16 cellular contexts compared by ENCODE assay signal in genomic region chr6:161435426-161436065, GRCh38.
DNase-seq lines count a peak whose midpoint lies in the region; ATAC-seq and TF ChIP-seq lines count a peak whose summit lies in the region.
"Had no signal": no experiment of that assay in that cellular context is flagged by ENCODE, and none has a peak within 500 bp of the region (broad histone marks: within the 10 kb centered on the region; RNA-seq: fewer than 3 reads in every experiment).

No MANE protein-coding gene starts in this region.

- H3K27me3 Mint-ChIP-seq in activated naive CD4-positive, alpha-beta T cell treated with anti-CD3 and anti-CD28 coated beads for 36 hours (ENCODE audit: low read depth) = no peaks in the 10 kb centered on the region
- H3K27me3 Mint-ChIP-seq: central memory CD8-positive, alpha-beta T cell had no signal

- H3K4me1 Mint-ChIP-seq in activated naive CD4-positive, alpha-beta T cell treated with anti-CD3 and anti-CD28 coated beads for 36 hours (ENCODE audit: low read depth) = no peaks in the 10 kb centered on the region
- H3K4me1 Mint-ChIP-seq: central memory CD8-positive, alpha-beta T cell; naive thymus-derived CD8-positive, alpha-beta T cell had no signal

- DNase-seq in HCEC 1CT = peak; percentile 37
- no peak for DNase-seq in body of pancreas
- DNase-seq in kidney tubule cell (ENCODE audit: low spot score) = peak; percentile 73
- no peak for DNase-seq in activated naive CD4-positive, alpha-beta T cell treated with anti-CD3 and anti-CD28 coated beads for 36 hours
- DNase-seq in amygdala (lab: John Stamatoyannopoulos, UW) = no peak
- no peak for DNase-seq in ascending aorta (ENCODE audit: low spot score in 2 of 2)
- no peak for DNase-seq in ureter (ENCODE audit: low spot score)
- DNase-seq: islet precursor cell; naive thymus-derived CD8-positive, alpha-beta T cell; NCI-H345; OCI-M1; T-helper 2 cell had no signal

- H3K27ac ChIP-seq in body of pancreas = peak overlapping the region; percentile 78 to 89 (median 86)
- peak overlapping the region in 16 of 21 experiments; percentile 3 to 67 (median 50) for H3K27ac ChIP-seq in skin epidermis
- H3K27ac ChIP-seq in ascending aorta = peak overlapping the region in 1 of 2 donors; percentile 26
- H3K27ac ChIP-seq: BLaER1 treated with 17β-estradiol and CSF1 and Interleukin-3, amounts not matched to agents 10 nM and 100 nM had no signal

- CTCF ChIA-PET in activated naive CD4-positive, alpha-beta T cell treated with anti-CD3 and anti-CD28 coated beads for 36 hours (lab: Charles Lee) = interaction anchor here (1.2 kb wide), 1 partner anchor 17 kb away, joined by 3 read pairs; no protein-coding TSS in a partner anchor

- H3K4me3 ChIP-seq in body of pancreas (no peak overlapping the region), skin epidermis (no peak overlapping the region), ascending aorta (peak overlapping the region in 1 of 2 donors; percentile 22)
- H3K4me3 ChIP-seq: BLaER1 treated with 17β-estradiol and CSF1 and Interleukin-3, amounts not matched to agents 10 nM and 100 nM had no signal

- H3K9me3 ChIP-seq in body of pancreas (no peaks in the 10 kb centered on the region), ascending aorta (no peaks in the 10 kb centered on the region)
- H3K9me3 ChIP-seq: BLaER1 treated with 17β-estradiol and CSF1 and Interleukin-3, amounts not matched to agents 10 nM and 100 nM had no signal

- H3K36me3 Mint-ChIP-seq in activated naive CD4-positive, alpha-beta T cell treated with anti-CD3 and anti-CD28 coated beads for 36 hours (ENCODE audit: low read depth) = no peaks in the 10 kb centered on the region
- H3K36me3 Mint-ChIP-seq: naive thymus-derived CD8-positive, alpha-beta T cell had no signal

- H3K27me3 ChIP-seq in body of pancreas (no peaks in the 10 kb centered on the region), ascending aorta (no peaks in the 10 kb centered on the region)
- H3K27me3 ChIP-seq: BLaER1 treated with 17β-estradiol and CSF1 and Interleukin-3, amounts not matched to agents 10 nM and 100 nM had no signal

- H3K4me1 ChIP-seq in body of pancreas (peaks cover 27% of the 10 kb centered on the region), ascending aorta (peaks cover 0 to 6% of the 10 kb centered on the region in 2 donors)
- H3K4me1 ChIP-seq: BLaER1 treated with 17β-estradiol and CSF1 and Interleukin-3, amounts not matched to agents 10 nM and 100 nM had no signal

- TF ChIP-seq POLR2A in body of pancreas (IDR thresholded peaks at IDR 0.05) = no peak

- H3K9me3 Mint-ChIP-seq in activated naive CD4-positive, alpha-beta T cell treated with anti-CD3 and anti-CD28 coated beads for 36 hours = no peaks in the 10 kb centered on the region
- H3K9me3 Mint-ChIP-seq: central memory CD8-positive, alpha-beta T cell; stimulated activated effector memory CD8-positive, alpha-beta T cell treated with anti-CD3 and anti-CD28 coated beads, Interleukin-12 subunit alpha, Interleukin-12 subunit beta, amount 100 ng/mL, for 72 hours had no signal

- intact Hi-C loops in body of pancreas (cut with DNase I) (no loop called here), ascending aorta (cut with DNase I) (loop anchor here (10.0 kb wide), 1 partner anchor 1289 kb away; the partner anchor contains the start of genes PACRG and PRKN)
- intact Hi-C loops in activated naive CD4-positive, alpha-beta T cell treated with anti-CD3 and anti-CD28 coated beads for 36 hours (cut with micrococcal nuclease) = no loop called here

- H3K4me3 Mint-ChIP-seq in activated naive CD4-positive, alpha-beta T cell treated with anti-CD3 and anti-CD28 coated beads for 36 hours = no peak overlapping the region
- H3K4me3 Mint-ChIP-seq: central memory CD8-positive, alpha-beta T cell; naive thymus-derived CD8-positive, alpha-beta T cell; stimulated activated effector memory CD8-positive, alpha-beta T cell treated with anti-CD3 and anti-CD28 coated beads, Interleukin-12 subunit alpha, Interleukin-12 subunit beta, amount 100 ng/mL, for 72 hours had no signal

- 16 to 22% methylated on average over 3 to 4 of the region's 4 CpGs for WGBS in body of pancreas, 2 donors

- H3K36me3 ChIP-seq in body of pancreas (replicated peaks in 1 of 2; ENCODE audit: insufficient read depth in 1 of 2, low read depth in 2 of 2) = no peaks in the 10 kb centered on the region
- no peaks in the 10 kb centered on the region for H3K36me3 ChIP-seq in ascending aorta
- H3K36me3 ChIP-seq: BLaER1 treated with 17β-estradiol and CSF1 and Interleukin-3, amounts not matched to agents 10 nM and 100 nM had no signal

- no peak for TF ChIP-seq CTCF in body of pancreas (IDR thresholded peaks at IDR 0.05)
- no peak for TF ChIP-seq CTCF in ascending aorta (IDR thresholded peaks at IDR 0.05)

- peak; percentile 28 for ATAC-seq in body of pancreas
- ATAC-seq: naive thymus-derived CD8-positive, alpha-beta T cell; stimulated activated effector memory CD8-positive, alpha-beta T cell treated with anti-CD3 and anti-CD28 coated beads, Interleukin-12 subunit alpha, Interleukin-12 subunit beta, amount 100 ng/mL, for 72 hours had no signal

- no peak overlapping the region for H3K27ac Mint-ChIP-seq in activated naive CD4-positive, alpha-beta T cell treated with anti-CD3 and anti-CD28 coated beads for 36 hours
- H3K27ac Mint-ChIP-seq: naive thymus-derived CD8-positive, alpha-beta T cell; stimulated activated effector memory CD8-positive, alpha-beta T cell treated with anti-CD3 and anti-CD28 coated beads, Interleukin-12 subunit alpha, Interleukin-12 subunit beta, amount 100 ng/mL, for 72 hours had no signal

Comparison
In these comparisons a context has a peak if more than half of its experiments do, and no peak if none do; other contexts are left out.
1. DNase-seq: peak in HCEC 1CT (single experiment) and kidney tubule cell (single experiment); none in body of pancreas (0 of 4), activated naive CD4-positive, alpha-beta T cell treated with anti-CD3 and anti-CD28 coated beads for 36 hours (single experiment), amygdala (0 of 56), ascending aorta (0 of 2) and ureter (single experiment).